8 cellular contexts compared by ENCODE assay signal in the genomic region with DNA sequence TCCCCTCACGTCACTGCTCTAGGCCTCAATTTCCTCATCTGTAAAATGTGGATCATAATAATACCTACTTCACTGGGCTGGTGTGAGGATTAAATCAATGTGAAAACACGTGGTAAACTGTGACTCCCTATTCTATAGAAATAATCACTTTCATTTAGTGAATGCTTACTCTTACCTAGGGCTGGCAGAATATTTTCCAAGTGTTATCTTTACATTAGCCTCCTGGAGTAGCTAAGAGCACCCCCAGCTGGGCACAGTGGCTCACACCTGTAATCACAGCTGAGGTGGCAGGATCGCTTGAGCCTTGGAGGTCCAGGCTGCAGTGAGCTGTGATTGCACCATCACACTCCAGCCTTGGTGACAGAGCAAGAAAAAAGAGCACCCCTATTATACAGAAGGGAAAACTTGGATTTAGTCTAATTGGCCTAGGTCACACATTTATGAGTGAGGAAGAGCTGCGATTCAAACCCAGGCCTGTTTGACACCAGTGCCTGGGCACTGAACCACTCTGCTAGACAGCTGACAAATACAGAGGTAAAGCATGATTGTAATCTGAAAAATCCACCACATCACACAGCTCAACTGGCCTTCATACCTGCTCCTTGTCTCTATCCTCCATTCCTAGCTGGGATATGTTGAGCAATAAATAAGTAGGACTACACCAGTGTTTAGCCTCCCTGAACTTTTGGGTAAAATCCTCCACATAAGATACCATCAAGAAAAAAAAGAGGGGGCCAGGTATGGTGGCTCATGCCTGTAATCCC. TPM values are rescaled to one million over a fixed set of nuclear protein-coding genes. Genes with fewer than 3 reads are reported as not detected.
DNase-seq lines count a peak whose midpoint lies in the region; ATAC-seq and TF ChIP-seq lines count a peak whose summit lies in the region.

No MANE protein-coding gene starts in this region.

- peak overlapping the region; percentile 81 for H3K27ac Mint-ChIP-seq in activated CD4-positive, alpha-beta memory T cell treated with anti-CD3 and anti-CD28 coated beads for 36 hours

- H3K27me3 Mint-ChIP-seq in activated CD4-positive, alpha-beta memory T cell treated with anti-CD3 and anti-CD28 coated beads for 36 hours = no peaks in the 10 kb centered on the region

- in situ Hi-C loops in ACHN (cut with HindIII; ENCODE audit: low pct_ligation_motif_present, low pct_unique_long_range_greater_than_20kb, low sequenced_read_pairs) (no loop called here), KBM-7 (cut with MboI; ENCODE audit: low pct_unique_long_range_greater_than_20kb, low sequenced_read_pairs) (no loop called here)

- H3K4me3 ChIP-seq in gastroesophageal sphincter = peak overlapping the region in 1 of 2 donors; percentile 90

- no peak for ATAC-seq in gastroesophageal sphincter
- no peak for ATAC-seq in GM19452 (IDR thresholded peaks at IDR 0.05; ENCODE audit: unreplicated experiment)

- DNase-seq in ACHN (peak; percentile 26), HT1080 (ENCODE audit: low read depth) (peak; percentile 13), iPS-NIHi7 (ENCODE audit: extremely low spot score) (no peak), KBM-7 (no peak)
- DNase-seq in activated CD4-positive, alpha-beta memory T cell treated with anti-CD3 and anti-CD28 coated beads for 36 hours = peak; percentile 65
- peak; percentile 16 for DNase-seq in stimulated activated CD4-positive, alpha-beta T cell treated with anti-CD3 and anti-CD28 coated beads, Interleukin-4, amount 100 ng/mL, for 1 hour

- peak overlapping the region; percentile 84 for H3K4me3 Mint-ChIP-seq in activated CD4-positive, alpha-beta memory T cell treated with anti-CD3 and anti-CD28 coated beads for 36 hours

- peaks cover 17% of the 10 kb centered on the region for H3K4me1 Mint-ChIP-seq in activated CD4-positive, alpha-beta memory T cell treated with anti-CD3 and anti-CD28 coated beads for 36 hours (ENCODE audit: low read depth)

- no peak for TF ChIP-seq POLR2A in gastroesophageal sphincter (IDR thresholded peaks at IDR 0.05)

- H3K4me1 ChIP-seq in gastroesophageal sphincter = peaks cover 0 to 38% (median 9%) of the 10 kb centered on the region in 3 donors

- H3K27ac ChIP-seq in gastroesophageal sphincter = peak overlapping the region in 3 of 4 donors; percentile 88 to 91 (median 89)

- no peaks in the 10 kb centered on the region for H3K36me3 Mint-ChIP-seq in activated CD4-positive, alpha-beta memory T cell treated with anti-CD3 and anti-CD28 coated beads for 36 hours

- no peaks in the 10 kb centered on the region for H3K9me3 ChIP-seq in gastroesophageal sphincter

- peak in 1 of 4 experiments; percentile 15 for TF ChIP-seq CTCF in gastroesophageal sphincter (IDR thresholded peaks at IDR 0.05)

- no peaks in the 10 kb centered on the region for H3K27me3 ChIP-seq in gastroesophageal sphincter

- no peaks in the 10 kb centered on the region for H3K36me3 ChIP-seq in gastroesophageal sphincter

- H3K9me3 Mint-ChIP-seq in activated CD4-positive, alpha-beta memory T cell treated with anti-CD3 and anti-CD28 coated beads for 36 hours = no peaks in the 10 kb centered on the region

- 36 to 47% methylated on average over 3 to 4 of the region's 4 CpGs for WGBS in gastroesophageal sphincter (ENCODE audit: low coverage in 1 of 2), 2 donors

- POLR2A ChIA-PET in activated CD4-positive, alpha-beta memory T cell treated with anti-CD3 and anti-CD28 coated beads for 36 hours (lab: Charles Lee) = interaction anchor here (0.8 to 1.6 kb wide), 3 partner anchors 45 to 219 kb away, joined by 3 to 7 read pairs (median 3); a partner anchor contains a TSS

- CTCF ChIA-PET in activated CD4-positive, alpha-beta memory T cell treated with anti-CD3 and anti-CD28 coated beads for 36 hours (lab: Charles Lee) = interaction anchor here (0.6 to 2.9 kb wide), 7 partner anchors 13 to 222 kb away, joined by 3 to 17 read pairs (median 3); a partner anchor contains a TSS

- intact Hi-C loops in activated CD4-positive, alpha-beta memory T cell treated with anti-CD3 and anti-CD28 coated beads for 36 hours (cut with micrococcal nuclease) = loop anchor here (1.0 to 5.0 kb wide), 3 partner anchors 76 to 287 kb away; a partner anchor contains a TSS

- no peak for TF ChIP-seq EP300 in gastroesophageal sphincter (IDR thresholded peaks at IDR 0.05)

RNA-seq across cellular contexts. Expression of a gene that starts 1.4 kb away (rescaled TPM):
- 12.3 and 14.6 TPM in 2 replicates for total RNA-seq in HT1080 (2014; rRNA removed; shearing (Covaris generic))
- 9.6 and 10.7 TPM in 2 replicates for polyA plus RNA-seq in HT1080 (2015; cell fraction: cytosol; rRNA removed)
- 4.1 and 4.2 TPM in 2 replicates for polyA plus RNA-seq in HT1080 (2015; cell fraction: nucleus; rRNA removed)
- 1 to 10 TPM; 5.6 to 5.7 TPM for total RNA-seq in activated CD4-positive, alpha-beta memory T cell treated with anti-CD3 and anti-CD28 coated beads for 36 hours
- 10 to 100 TPM; 26.8 to 54.6 (median 51.9) TPM for total RNA-seq in gastroesophageal sphincter

RNA-seq across cellular contexts. Expression of a gene that starts 43.7 kb away (rescaled TPM):
- 33.5 and 42.7 TPM in 2 replicates for total RNA-seq in HT1080 (2014; rRNA removed; shearing (Covaris generic))
- 28.5 and 30.7 TPM in 2 replicates for polyA plus RNA-seq in HT1080 (2015; cell fraction: cytosol; rRNA removed)
- 71.8 and 75.0 TPM in 2 replicates for polyA plus RNA-seq in HT1080 (2015; cell fraction: nucleus; rRNA removed)
- 10 to 100 TPM; 39.6 to 40.3 TPM for total RNA-seq in activated CD4-positive, alpha-beta memory T cell treated with anti-CD3 and anti-CD28 coated beads for 36 hours
- 10 to 100 TPM; 11.6 to 45.0 (median 22.4) TPM for total RNA-seq in gastroesophageal sphincter

RNA-seq across cellular contexts. Expression of a gene that starts 44.9 kb away (rescaled TPM):
- 2.4 and 2.9 TPM in 2 replicates for total RNA-seq in HT1080 (2014; rRNA removed; shearing (Covaris generic))
- polyA plus RNA-seq in HT1080 (2015; cell fraction: cytosol; rRNA removed) = 6.1 and 6.3 TPM in 2 replicates
- polyA plus RNA-seq in HT1080 (2015; cell fraction: nucleus; rRNA removed) = 10.6 and 17.0 TPM in 2 replicates
- 10 to 100 TPM; 10.9 to 12.9 TPM for total RNA-seq in activated CD4-positive, alpha-beta memory T cell treated with anti-CD3 and anti-CD28 coated beads for 36 hours
- 10 to 100 TPM; 11.1 to 17.4 (median 14.2) TPM for total RNA-seq in gastroesophageal sphincter

Comparison
In these comparisons a context has a peak if more than half of its experiments do, and no peak if none do; other contexts are left out.
1. DNase-seq: peak in ACHN (single experiment), HT1080 (single experiment), activated CD4-positive, alpha-beta memory T cell treated with anti-CD3 and anti-CD28 coated beads for 36 hours (single experiment) and stimulated activated CD4-positive, alpha-beta T cell treated with anti-CD3 and anti-CD28 coated beads, Interleukin-4, amount 100 ng/mL, for 1 hour (single experiment); none in iPS-NIHi7 (single experiment) and KBM-7 (single experiment).